Comparison of ENCODE assay signal across 8 cellular contexts in genomic region chr5:147095740-147096139, GRCh38.
"Had no signal": no experiment of that assay in that cellular context is flagged by ENCODE, and none has a peak within 500 bp of the region (broad histone marks: within the 10 kb centered on the region; RNA-seq: fewer than 3 reads in every experiment).

No MANE protein-coding gene starts in this region.

- H3K36me3 ChIP-seq: HAP-1 had no signal

- ATAC-seq: HCT116, K562 had no signal

- H2AFZ ChIP-seq: GM23248 had no signal

- H3K4me3 Mint-ChIP-seq: HFFc6 had no signal

- DNase-seq: GM23248, GOT3, H7, HFFc6, IMR-90 had no signal

- H3K9me3 ChIP-seq: HAP-1 had no signal

- H3K27ac Mint-ChIP-seq: HFFc6 had no signal

- H3K4me3 ChIP-seq: GM23248, HAP-1, K562 had no signal

- H3K27ac ChIP-seq: GM23248 had no signal

- H3K4me1 ChIP-seq: HAP-1 had no signal

- H3K9ac ChIP-seq: GM23248 had no signal
